Comparison of ENCODE assay signal across 11 cellular contexts in genomic region chr5:150500905-150501304, GRCh38. TPM values are rescaled to one million over a fixed set of nuclear protein-coding genes. Genes with fewer than 3 reads are reported as not detected.
DNase-seq lines count a peak whose midpoint lies in the region; ATAC-seq and TF ChIP-seq lines count a peak whose summit lies in the region.
"Had no signal": no experiment of that assay in that cellular context is flagged by ENCODE, and none has a peak within 500 bp of the region (broad histone marks: within the 10 kb centered on the region; RNA-seq: fewer than 3 reads in every experiment).

No MANE protein-coding gene starts in this region.

- WGBS in endodermal cell (ENCODE audit: insufficient coverage in 1 of 2, insufficient read length in 1 of 2), 2 experiments, result 82 to 97% methylated on average over 5 to 8 of the region's 8 CpGs
- 64 to 73% methylated on average over 8 of the region's 8 CpGs for WGBS in testis, 2 donors

- H3K4me1 ChIP-seq in endodermal cell (ENCODE audit: control insufficient read depth, insufficient read depth, low read length) (peaks cover 28% of the 10 kb centered on the region), testis (peaks cover 97% of the 10 kb centered on the region)

- no peak overlapping the region for H3K9ac ChIP-seq in endodermal cell (ENCODE audit: extremely low read depth, low read length, poor library complexity, severe bottlenecking)
- H3K9ac ChIP-seq: SK-N-SH had no signal

- H3K4me1 Mint-ChIP-seq in endodermal cell (peaks cover 45% of the 10 kb centered on the region), nephron progenitor cell (peaks cover 83% of the 10 kb centered on the region)

- H3K36me3 ChIP-seq in endodermal cell (ENCODE audit: control insufficient read depth, insufficient read depth, low read length) (peaks cover 24% of the 10 kb centered on the region), testis (ENCODE audit: low read depth, missing control alignments) (no peaks in the 10 kb centered on the region)

- H3K4me3 ChIP-seq in endodermal cell (ENCODE audit: low read length) (no peak overlapping the region), testis (no peak overlapping the region)
- H3K4me3 ChIP-seq: GM23338 had no signal

- H3K9me3 Mint-ChIP-seq in endodermal cell (no peaks in the 10 kb centered on the region), nephron progenitor cell (no peaks in the 10 kb centered on the region)
- H3K9me3 Mint-ChIP-seq: dendritic cell treated with granulocyte-macrophage colony-stimulating factor and Interleukin-4, amounts not matched to agents 40 ng/mL and 50 ng/mL, for 4 days; GM23338 had no signal

- intact Hi-C loops in testis (cut with DNase I; ENCODE audit: low total_unique reads), result no loop called here

- no peaks in the 10 kb centered on the region for H3K27me3 ChIP-seq in endodermal cell (ENCODE audit: control insufficient read depth, insufficient read depth, low read length, poor library complexity, severe bottlenecking)
- no peaks in the 10 kb centered on the region for H3K27me3 ChIP-seq in testis

- H3K27me3 Mint-ChIP-seq in endodermal cell (ENCODE audit: insufficient read depth), result no peaks in the 10 kb centered on the region
- no peaks in the 10 kb centered on the region for H3K27me3 Mint-ChIP-seq in nephron progenitor cell (ENCODE audit: low read depth, poor library complexity)
- H3K27me3 Mint-ChIP-seq: dendritic cell treated with granulocyte-macrophage colony-stimulating factor and Interleukin-4, amounts not matched to agents 40 ng/mL and 50 ng/mL, for 4 days had no signal

- H3K27ac ChIP-seq in endodermal cell (ENCODE audit: low read depth, low read length) (no peak overlapping the region), testis (peak overlapping the region; percentile 42 to 59)

- in situ Hi-C loops in SK-MEL-5 (cut with HindIII; ENCODE audit: low pct_unique_long_range_greater_than_20kb, low sequenced_read_pairs), result no loop called here

- no peak for TF ChIP-seq CTCF in endodermal cell (conservative IDR thresholded peaks at IDR 0.05)
- TF ChIP-seq CTCF in nephron progenitor cell (IDR thresholded peaks at IDR 0.05), result no peak
- no peak for TF ChIP-seq CTCF in testis (IDR thresholded peaks at IDR 0.05)

- H3K36me3 Mint-ChIP-seq in endodermal cell (ENCODE audit: low read depth), result peaks cover 3% of the 10 kb centered on the region
- peaks cover under 1% of the 10 kb centered on the region for H3K36me3 Mint-ChIP-seq in nephron progenitor cell (ENCODE audit: low read depth)

- ATAC-seq in HG03139 (IDR thresholded peaks at IDR 0.05; ENCODE audit: unreplicated experiment), result no peak
- ATAC-seq in GM19463 (IDR thresholded peaks at IDR 0.05; ENCODE audit: unreplicated experiment), result no peak
- ATAC-seq: activated CD4-positive, CD25-positive, alpha-beta regulatory T cell treated with anti-CD3 and anti-CD28 coated beads, Interleukin-2, amount 50 U/mL, for 24 hours; GM23338 had no signal

- H3K27ac Mint-ChIP-seq in endodermal cell, result peak overlapping the region; percentile 16
- peak overlapping the region; percentile 93 for H3K27ac Mint-ChIP-seq in nephron progenitor cell
- H3K27ac Mint-ChIP-seq: dendritic cell treated with granulocyte-macrophage colony-stimulating factor and Interleukin-4, amounts not matched to agents 40 ng/mL and 50 ng/mL, for 4 days had no signal

- peak; percentile 72 for DNase-seq in SK-MEL-5 (ENCODE audit: low read depth, low spot score)
- no peak for DNase-seq in endodermal cell
- no peak for DNase-seq in nephron progenitor cell
- DNase-seq in testis, result peak; percentile 52
- no peak for DNase-seq in retina
- DNase-seq: SK-N-SH had no signal

- H3K4me3 Mint-ChIP-seq in endodermal cell (no peak overlapping the region), nephron progenitor cell (no peak overlapping the region)
- H3K4me3 Mint-ChIP-seq: dendritic cell treated with granulocyte-macrophage colony-stimulating factor and Interleukin-4, amounts not matched to agents 40 ng/mL and 50 ng/mL, for 4 days; GM23338 had no signal

- no peak for TF ChIP-seq POLR2A in testis (IDR thresholded peaks at IDR 0.05)

- H3K9me3 ChIP-seq in endodermal cell (ENCODE audit: control insufficient read depth, low read length) (no peaks in the 10 kb centered on the region), testis (no peaks in the 10 kb centered on the region)
- H3K9me3 ChIP-seq: SK-N-SH had no signal

RNA-seq across cellular contexts. Expression of gene NDST1, which starts 7.0 kb away (rescaled TPM):
- 9.6 and 10.9 TPM in 2 replicates for total RNA-seq in SK-MEL-5 (2014; rRNA removed; shearing (Covaris generic))
- polyA plus RNA-seq in SK-MEL-5 (2015; cell fraction: cytosol; rRNA removed), result 25.3 and 39.3 TPM in 2 replicates
- 16.7 and 33.0 TPM in 2 replicates for polyA plus RNA-seq in SK-MEL-5 (2015; cell fraction: nucleus; rRNA removed)
- total RNA-seq in endodermal cell, result 10 to 100 TPM; 53.3 to 71.7 TPM
- polyA plus RNA-seq in endodermal cell (2013, experiment 1 of 2), result 40.7 TPM
- 37.5 TPM for polyA plus RNA-seq in endodermal cell (2013, experiment 2 of 2)
- total RNA-seq in testis, result 100 to 1,000 TPM; 167 to 174 TPM
- polyA plus RNA-seq in testis (ENCODE audit: insufficient read depth, low read depth, low replicate concordance), result 55.0 TPM

RNA-seq across cellular contexts. Expression of gene RPS14, which starts 51.4 kb away (rescaled TPM):
- 2,665 and 2,807 TPM in 2 replicates for total RNA-seq in SK-MEL-5 (2014; rRNA removed; shearing (Covaris generic))
- polyA plus RNA-seq in SK-MEL-5 (2015; cell fraction: cytosol; rRNA removed), result 2,027 and 2,592 TPM in 2 replicates
- 301 and 412 TPM in 2 replicates for polyA plus RNA-seq in SK-MEL-5 (2015; cell fraction: nucleus; rRNA removed)
- 1,000 to 10,000 TPM; 2,313 to 2,316 TPM for total RNA-seq in endodermal cell
- 1,931 TPM for polyA plus RNA-seq in endodermal cell (2013, experiment 1 of 2)
- 1,875 TPM for polyA plus RNA-seq in endodermal cell (2013, experiment 2 of 2)
- 1,000 to 10,000 TPM in 1 of 2 donors, 100 to 1,000 TPM in 1; 781 to 1,273 TPM for total RNA-seq in testis
- 1,234 TPM for polyA plus RNA-seq in testis (ENCODE audit: insufficient read depth, low read depth, low replicate concordance)

Comparison
In these comparisons a context has a peak if more than half of its experiments do, and no peak if none do; other contexts are left out.
1. DNase-seq: peak in SK-MEL-5 (single experiment) and testis (single experiment); none in endodermal cell (single experiment), nephron progenitor cell (single experiment) and retina (single experiment).